Comparison of ENCODE assay signal across 12 cellular contexts in genomic region chr11:76642341-76642740, GRCh38. TPM values are rescaled to one million over a fixed set of nuclear protein-coding genes. Genes with fewer than 3 reads are reported as not detected.
A peak's percentile ranks its signal among the peaks of the same experiment; 100 is the strongest.
DNase-seq lines count a peak whose midpoint lies in the region; ATAC-seq and TF ChIP-seq lines count a peak whose summit lies in the region.
"Had no signal": no experiment of that assay in that cellular context is flagged by ENCODE, and none has a peak within 500 bp of the region (broad histone marks: within the 10 kb centered on the region; RNA-seq: fewer than 3 reads in every experiment).

No MANE protein-coding gene starts in this region.

- peaks cover 10% of the 10 kb centered on the region for H3K27me3 Mint-ChIP-seq in CD4-positive, CD25-positive, alpha-beta regulatory T cell
- H3K27me3 Mint-ChIP-seq in IgD-negative memory B cell (peaks cover 43% of the 10 kb centered on the region), nephron progenitor cell (ENCODE audit: low read depth, poor library complexity) (peaks cover 9% of the 10 kb centered on the region)
- H3K27me3 Mint-ChIP-seq in activated T-cell treated with anti-CD3 and anti-CD28 coated beads, Interleukin-2, amount 50 U/mL, for 72 hours (ENCODE audit: low read depth), result peaks cover 73% of the 10 kb centered on the region
- H3K27me3 Mint-ChIP-seq in natural killer cell treated with Interleukin-12 subunit alpha and Interleukin-12 subunit beta and Interleukin-15 and Interleukin-18, amount 100 ng/mL, for 72 hours, result peaks cover 49 to 62% of the 10 kb centered on the region in 2 donors

- no peaks in the 10 kb centered on the region for H3K36me3 Mint-ChIP-seq in CD4-positive, CD25-positive, alpha-beta regulatory T cell
- H3K36me3 Mint-ChIP-seq in IgD-negative memory B cell, result peaks cover 2% of the 10 kb centered on the region
- H3K36me3 Mint-ChIP-seq in activated T-cell treated with anti-CD3 and anti-CD28 coated beads, Interleukin-2, amount 50 U/mL, for 72 hours (ENCODE audit: insufficient read depth in 2 of 2), result peaks cover 0 to 4% of the 10 kb centered on the region in 2 donors
- H3K36me3 Mint-ChIP-seq in nephron progenitor cell (ENCODE audit: low read depth), result no peaks in the 10 kb centered on the region
- H3K36me3 Mint-ChIP-seq in natural killer cell treated with Interleukin-12 subunit alpha and Interleukin-12 subunit beta and Interleukin-15 and Interleukin-18, amount 100 ng/mL, for 72 hours, result peaks cover 6% of the 10 kb centered on the region

- H3K36me3 ChIP-seq in CD4-positive, CD25-positive, alpha-beta regulatory T cell (ENCODE audit: control insufficient read depth, insufficient read depth, low read length), result no peaks in the 10 kb centered on the region

- DNase-seq in CD4-positive, CD25-positive, alpha-beta regulatory T cell, result peak; percentile 57 to 71 (median 64)
- peak; percentile 45 to 53 for DNase-seq in activated T-cell treated with anti-CD3 and anti-CD28 coated beads, Interleukin-2, amount 50 U/mL, for 72 hours
- peak; percentile 30 for DNase-seq in nephron progenitor cell
- DNase-seq in natural killer cell treated with Interleukin-12 subunit alpha and Interleukin-12 subunit beta and Interleukin-15 and Interleukin-18, amount 100 ng/mL, for 72 hours (ENCODE audit: low spot score), result no peak
- DNase-seq: NCI-H2171 treated with DMSO at 0.1 percent for 48 hours had no signal

- H3K4me1 Mint-ChIP-seq in CD4-positive, CD25-positive, alpha-beta regulatory T cell, result peaks cover 12 to 41% (median 30%) of the 10 kb centered on the region in 4 donors
- H3K4me1 Mint-ChIP-seq in IgD-negative memory B cell, result peaks cover 17 to 24% (median 23%) of the 10 kb centered on the region in 3 donors
- peaks cover 11% of the 10 kb centered on the region for H3K4me1 Mint-ChIP-seq in activated T-cell treated with anti-CD3 and anti-CD28 coated beads, Interleukin-2, amount 50 U/mL, for 72 hours (ENCODE audit: low read depth)
- peaks cover 18% of the 10 kb centered on the region for H3K4me1 Mint-ChIP-seq in nephron progenitor cell
- H3K4me1 Mint-ChIP-seq in natural killer cell treated with Interleukin-12 subunit alpha and Interleukin-12 subunit beta and Interleukin-15 and Interleukin-18, amount 100 ng/mL, for 72 hours (ENCODE audit: low read depth in 2 of 2), result no peaks in the 10 kb centered on the region

- no peak for TF ChIP-seq CTCF in nephron progenitor cell (IDR thresholded peaks at IDR 0.05)

- H3K4me3 ChIP-seq in CD4-positive, CD25-positive, alpha-beta regulatory T cell (ENCODE audit: low read depth, low read length), result peak overlapping the region; percentile 2
- H3K4me3 ChIP-seq: dorsolateral prefrontal cortex had no signal

- peaks cover 0 to 9% (median 3%) of the 10 kb centered on the region in 7 donors for H3K9me3 Mint-ChIP-seq in CD4-positive, CD25-positive, alpha-beta regulatory T cell
- H3K9me3 Mint-ChIP-seq in IgD-negative memory B cell, result peaks cover 3 to 11% (median 6%) of the 10 kb centered on the region in 3 donors
- H3K9me3 Mint-ChIP-seq in activated T-cell treated with anti-CD3 and anti-CD28 coated beads, Interleukin-2, amount 50 U/mL, for 72 hours, result peaks cover 0 to 2% of the 10 kb centered on the region in 2 donors
- H3K9me3 Mint-ChIP-seq in nephron progenitor cell, result peaks cover 12% of the 10 kb centered on the region
- H3K9me3 Mint-ChIP-seq in natural killer cell treated with Interleukin-12 subunit alpha and Interleukin-12 subunit beta and Interleukin-15 and Interleukin-18, amount 100 ng/mL, for 72 hours, result no peaks in the 10 kb centered on the region

- H3K27ac ChIP-seq in CD4-positive, CD25-positive, alpha-beta regulatory T cell (ENCODE audit: insufficient read depth, low read length, poor library complexity, severe bottlenecking), result no peak overlapping the region
- H3K27ac ChIP-seq: C4-2B, dorsolateral prefrontal cortex had no signal

- no peaks in the 10 kb centered on the region for H3K27me3 ChIP-seq in CD4-positive, CD25-positive, alpha-beta regulatory T cell (ENCODE audit: control insufficient read depth, insufficient read depth, low read length)
- H3K27me3 ChIP-seq: dorsolateral prefrontal cortex had no signal

- H3K27ac Mint-ChIP-seq in CD4-positive, CD25-positive, alpha-beta regulatory T cell, result peak overlapping the region; percentile 88 to 94 (median 91)
- H3K27ac Mint-ChIP-seq in IgD-negative memory B cell (peak overlapping the region in 2 of 3 donors; percentile 54 to 65), nephron progenitor cell (no peak overlapping the region)
- no peak overlapping the region for H3K27ac Mint-ChIP-seq in activated T-cell treated with anti-CD3 and anti-CD28 coated beads, Interleukin-2, amount 50 U/mL, for 72 hours
- no peak overlapping the region for H3K27ac Mint-ChIP-seq in natural killer cell treated with Interleukin-12 subunit alpha and Interleukin-12 subunit beta and Interleukin-15 and Interleukin-18, amount 100 ng/mL, for 72 hours

- peak overlapping the region in 2 of 4 donors; percentile 71 to 74 for H3K4me3 Mint-ChIP-seq in CD4-positive, CD25-positive, alpha-beta regulatory T cell
- H3K4me3 Mint-ChIP-seq in IgD-negative memory B cell, result peak overlapping the region in 2 of 4 donors; percentile 23 to 43
- peak overlapping the region; percentile 42 to 63 for H3K4me3 Mint-ChIP-seq in activated T-cell treated with anti-CD3 and anti-CD28 coated beads, Interleukin-2, amount 50 U/mL, for 72 hours
- H3K4me3 Mint-ChIP-seq in nephron progenitor cell, result no peak overlapping the region
- no peak overlapping the region for H3K4me3 Mint-ChIP-seq in natural killer cell treated with Interleukin-12 subunit alpha and Interleukin-12 subunit beta and Interleukin-15 and Interleukin-18, amount 100 ng/mL, for 72 hours

- peak; percentile 64 to 75 for ATAC-seq in CD4-positive, CD25-positive, alpha-beta regulatory T cell (ENCODE audit: low read depth in 2 of 2)
- ATAC-seq in activated T-cell treated with anti-CD3 and anti-CD28 coated beads, Interleukin-2, amount 50 U/mL, for 72 hours (replicated peaks in 1 of 2), result peak; percentile 87
- ATAC-seq in HG02970 (IDR thresholded peaks at IDR 0.05; ENCODE audit: low FRiP score, unreplicated experiment), result no peak
- ATAC-seq in HG03571 (IDR thresholded peaks at IDR 0.05; ENCODE audit: unreplicated experiment), result no peak
- ATAC-seq in natural killer cell treated with Interleukin-12 subunit alpha and Interleukin-12 subunit beta and Interleukin-15 and Interleukin-18, amount 100 ng/mL, for 72 hours, result no peak
- ATAC-seq in HG02798 (IDR thresholded peaks at IDR 0.05; ENCODE audit: poor library complexity, unreplicated experiment), result no peak
- ATAC-seq: Panc1 had no signal

- peaks cover 18% of the 10 kb centered on the region for H3K4me1 ChIP-seq in CD4-positive, CD25-positive, alpha-beta regulatory T cell (ENCODE audit: control insufficient read depth, insufficient read depth, low read length, poor library complexity, severe bottlenecking)

- H3K9me3 ChIP-seq in CD4-positive, CD25-positive, alpha-beta regulatory T cell (ENCODE audit: control insufficient read depth in 2 of 2, low read length in 2 of 2), result peaks cover 3 to 6% of the 10 kb centered on the region in 2 experiments

RNA-seq across cellular contexts. Expression of gene LRRC32, which starts 28.2 kb away (rescaled TPM):
- 71.4 TPM for total RNA-seq in CD4-positive, CD25-positive, alpha-beta regulatory T cell
- polyA plus RNA-seq in CD4-positive, CD25-positive, alpha-beta regulatory T cell, result 1 to 10 TPM; 5.0 to 9.6 (median 5.9) TPM
- polyA plus RNA-seq in IgD-negative memory B cell, result not detected
- 10 to 100 TPM; 12.5 to 16.4 TPM for total RNA-seq in activated T-cell treated with anti-CD3 and anti-CD28 coated beads, Interleukin-2, amount 50 U/mL, for 72 hours
- total RNA-seq in natural killer cell treated with Interleukin-12 subunit alpha and Interleukin-12 subunit beta and Interleukin-15 and Interleukin-18, amount 100 ng/mL, for 72 hours, result under 1 TPM in 1 of 2 donors, not detected in 1; 0.08 TPM

Comparison
In these comparisons a context has a peak if more than half of its experiments do, and no peak if none do; other contexts are left out.
1. ATAC-seq: peak in CD4-positive, CD25-positive, alpha-beta regulatory T cell (2 of 2) and activated T-cell treated with anti-CD3 and anti-CD28 coated beads, Interleukin-2, amount 50 U/mL, for 72 hours (2 of 2); none in HG02970 (single experiment), HG03571 (single experiment), natural killer cell treated with Interleukin-12 subunit alpha and Interleukin-12 subunit beta and Interleukin-15 and Interleukin-18, amount 100 ng/mL, for 72 hours (0 of 2) and HG02798 (single experiment).
2. H3K27ac Mint-ChIP-seq: peak in CD4-positive, CD25-positive, alpha-beta regulatory T cell (3 of 3) and IgD-negative memory B cell (2 of 3); none in activated T-cell treated with anti-CD3 and anti-CD28 coated beads, Interleukin-2, amount 50 U/mL, for 72 hours (single experiment), nephron progenitor cell (single experiment) and natural killer cell treated with Interleukin-12 subunit alpha and Interleukin-12 subunit beta and Interleukin-15 and Interleukin-18, amount 100 ng/mL, for 72 hours (0 of 2).
3. H3K4me3 Mint-ChIP-seq: peak in activated T-cell treated with anti-CD3 and anti-CD28 coated beads, Interleukin-2, amount 50 U/mL, for 72 hours (2 of 2); none in nephron progenitor cell (single experiment) and natural killer cell treated with Interleukin-12 subunit alpha and Interleukin-12 subunit beta and Interleukin-15 and Interleukin-18, amount 100 ng/mL, for 72 hours (single experiment).
4. RNA of gene LRRC32, which starts 28.2 kb away (total RNA-seq): 71.4 TPM in CD4-positive, CD25-positive, alpha-beta regulatory T cell (single experiment) and 12.5 to 16.4 TPM in activated T-cell treated with anti-CD3 and anti-CD28 coated beads, Interleukin-2, amount 50 U/mL, for 72 hours; 0.08 TPM in natural killer cell treated with Interleukin-12 subunit alpha and Interleukin-12 subunit beta and Interleukin-15 and Interleukin-18, amount 100 ng/mL, for 72 hours; every median in the first group is over 10 times any median in the second.